Comparison of ENCODE assay signal across 8 cellular contexts in the genomic region with DNA sequence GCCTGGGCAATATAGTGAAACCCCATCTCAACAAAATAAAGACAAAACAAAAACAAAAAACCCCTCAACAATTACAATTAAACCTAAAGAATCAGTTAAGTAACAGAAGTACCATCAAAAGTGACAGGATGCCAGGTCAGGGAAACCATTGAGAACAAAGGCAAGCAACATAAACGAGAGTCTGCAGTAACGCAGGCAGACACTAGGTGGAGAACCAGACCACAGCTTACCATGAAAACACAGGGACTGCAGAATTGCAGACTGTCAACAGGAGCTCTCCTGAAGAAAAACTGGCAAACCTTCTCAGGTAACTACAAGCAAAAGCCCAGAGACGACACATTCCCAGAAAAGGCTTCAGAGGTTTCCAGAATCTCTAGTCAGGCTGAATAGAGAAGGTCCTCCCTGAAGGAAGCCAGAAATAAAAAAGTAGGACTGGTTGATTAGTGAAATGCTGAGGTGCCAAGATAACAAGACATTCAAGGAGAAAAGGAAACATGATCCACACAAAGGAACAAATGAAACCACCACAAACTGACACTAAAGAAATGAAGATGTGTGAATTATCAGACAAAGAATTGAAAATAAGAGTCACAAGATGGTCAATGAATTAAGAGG. TPM values are rescaled to one million over a fixed set of nuclear protein-coding genes. Genes with fewer than 3 reads are reported as not detected.
A peak's percentile ranks its signal among the peaks of the same experiment; 100 is the strongest.
DNase-seq lines count a peak whose midpoint lies in the region; ATAC-seq, FAIRE-seq and TF ChIP-seq lines count a peak whose summit lies in the region.

No MANE protein-coding gene starts in this region.

- H3K27ac ChIP-seq in right cardiac atrium (ENCODE audit: low read length), result no peak overlapping the region

- peak; percentile 43 for DNase-seq in GM12891 (ENCODE audit: insufficient read length, low spot score)
- peak; percentile 35 to 72 for DNase-seq in NCI-H187 (lab: John Stamatoyannopoulos, UW)
- peak; percentile 52 for DNase-seq in T-helper 9 cell
- DNase-seq in anterior cingulate cortex (lab: John Stamatoyannopoulos, UW), result peak in 53 of 58 donors; percentile 2 to 85 (median 53)
- peak; percentile 66 to 89 (median 72) for DNase-seq in right cardiac atrium
- DNase-seq in sciatic nerve (ENCODE audit: low spot score), result peak; percentile 82

- no peak for TF ChIP-seq POLR2A in GM12891 (IDR thresholded peaks at IDR 0.05; ENCODE audit: low read depth, low read length)

- FAIRE-seq in GM12891 (lab: Jason Lieb, UNC), result peak; percentile 81

- H3K4me1 ChIP-seq in right cardiac atrium (ENCODE audit: control insufficient read depth, insufficient read depth, low read length), result peaks cover 3% of the 10 kb centered on the region

- no peaks in the 10 kb centered on the region for H3K27me3 ChIP-seq in right cardiac atrium (ENCODE audit: control insufficient read depth, insufficient read depth)

- WGBS in right cardiac atrium, result 1% methylated on average over 3 of the region's 3 CpGs

- no peaks in the 10 kb centered on the region for H3K9me3 ChIP-seq in right cardiac atrium (ENCODE audit: control insufficient read depth, low read length)

- ATAC-seq in right cardiac atrium, result peak; percentile 34 to 47
- peak; percentile 61 for ATAC-seq in sciatic nerve
- no peak for ATAC-seq in GM18868 (IDR thresholded peaks at IDR 0.05; ENCODE audit: unreplicated experiment)
- no peak for ATAC-seq in HG02970 (IDR thresholded peaks at IDR 0.05; ENCODE audit: low FRiP score, unreplicated experiment)

- intact Hi-C loops in right cardiac atrium (cut with DNase I) (loop anchor here in 2 of 4 donors (10.0 kb wide), 3 partner anchors 121 to 319 kb away; partner anchors contain the start of gene ZNF525 (in 2 of the 2)), sciatic nerve (cut with DNase I) (no loop called here)

- no peak overlapping the region for H3K4me3 ChIP-seq in right cardiac atrium (ENCODE audit: low read length)

TF ChIP-seq in GM12891, 5 proteins besides CTCF, POLR2A, EP300 and RAD21:
- TF ChIP-seq SPI1 (IDR thresholded peaks at IDR 0.05; ENCODE audit: low read depth, low read length), result no peak
- no peak for TF ChIP-seq TAF1 (IDR thresholded peaks at IDR 0.05; ENCODE audit: low read depth, low read length)
- no peak for TF ChIP-seq PAX5 (IDR thresholded peaks at IDR 0.05; ENCODE audit: insufficient read depth, low read length, severe bottlenecking)
- TF ChIP-seq POU2F2 (IDR thresholded peaks at IDR 0.05; ENCODE audit: low read depth, low read length), result no peak
- TF ChIP-seq POLR2AphosphoS5 (IDR thresholded peaks at IDR 0.05; ENCODE audit: low read depth, low read length), result no peak

RNA-seq across cellular contexts. Expression of gene ZNF665, which starts 2.2 kb away (rescaled TPM):
- 1.8 TPM for polyA plus RNA-seq in GM12891 (2012; ENCODE audit: low read depth, missing spikeins)
- 1 to 10 TPM; 1.2 to 2.0 (median 1.5) TPM for total RNA-seq in right cardiac atrium
- polyA plus RNA-seq in right cardiac atrium, result 1.4 TPM
- 8.4 TPM for total RNA-seq in sciatic nerve

RNA-seq across cellular contexts. Expression of gene ZNF347, which starts 36.5 kb away (rescaled TPM):
- polyA plus RNA-seq in GM12891 (2012; ENCODE audit: low read depth, missing spikeins), result 1.5 TPM
- total RNA-seq in right cardiac atrium (1 to 10 TPM; 6.3 to 7.9 (median 7.3) TPM), sciatic nerve (20.2 TPM)
- polyA plus RNA-seq in right cardiac atrium, result 3.1 TPM

RNA-seq across cellular contexts. Expression of gene ZNF677, which starts 59.3 kb away (rescaled TPM):
- polyA plus RNA-seq in GM12891 (2012; ENCODE audit: low read depth, missing spikeins), result 3.3 TPM
- total RNA-seq in right cardiac atrium (10 to 100 TPM; 18.7 to 27.9 (median 25.7) TPM), sciatic nerve (27.0 TPM)
- 18.8 TPM for polyA plus RNA-seq in right cardiac atrium

Comparison
In these comparisons a context has a peak if more than half of its experiments do, and no peak if none do; other contexts are left out.
1. ATAC-seq: peak in right cardiac atrium (2 of 2) and sciatic nerve (single experiment); none in GM18868 (single experiment) and HG02970 (single experiment).
2. Peak in every context shown above with its lines, with median percentiles within 50 percentile points of each other: DNase-seq.